Comparison of ENCODE assay signal across 17 cellular contexts in the genomic region with DNA sequence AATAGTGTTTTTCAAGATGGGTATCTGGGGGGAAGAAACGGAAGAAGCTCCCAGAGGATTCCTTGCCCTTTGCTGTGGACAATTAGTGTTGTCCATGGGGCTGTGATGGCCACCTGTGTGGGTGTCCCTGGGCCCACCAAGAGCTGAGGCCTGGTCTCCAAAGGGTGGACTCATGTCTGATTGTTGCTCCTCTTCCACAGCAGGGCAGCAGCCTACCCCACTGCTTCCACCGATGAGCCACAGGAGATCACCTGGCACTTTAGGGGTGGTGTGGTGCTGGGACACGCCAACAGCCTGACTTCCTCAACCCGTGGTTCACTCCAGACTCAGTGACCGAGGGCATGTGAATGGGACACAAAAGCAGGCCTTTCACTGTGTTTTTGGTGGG. TPM values are rescaled to one million over a fixed set of nuclear protein-coding genes. Genes with fewer than 3 reads are reported as not detected.
"Had no signal": no experiment of that assay in that cellular context is flagged by ENCODE, and none has a peak within 500 bp of the region (broad histone marks: within the 10 kb centered on the region; RNA-seq: fewer than 3 reads in every experiment).

No MANE protein-coding gene starts in this region.

- H3K4me3 Mint-ChIP-seq: activated naive CD4-positive, alpha-beta T cell treated with anti-CD3 and anti-CD28 coated beads for 36 hours; activated naive CD8-positive, alpha-beta T cell treated with anti-CD3 and anti-CD28 coated beads, Interleukin-2, amount 50 U/mL, for 24 hours; neural crest cell; T-cell had no signal

- H3K9me3 Mint-ChIP-seq: activated naive CD4-positive, alpha-beta T cell treated with anti-CD3 and anti-CD28 coated beads for 36 hours; activated naive CD8-positive, alpha-beta T cell treated with anti-CD3 and anti-CD28 coated beads, Interleukin-2, amount 50 U/mL, for 24 hours; activated T-helper 2 cell treated with anti-CD3 and anti-CD28 coated beads, Interferon-gamma antibody, Interleukin-2, Interleukin-4, amounts not matched to agents 10 μg/mL and 5 μg/mL and 100 μg/mL, durations not matched to agents 14 hours and 24 hours and 36 hours; neural crest cell; T-cell had no signal

- H3K27me3 Mint-ChIP-seq: activated naive CD8-positive, alpha-beta T cell treated with anti-CD3 and anti-CD28 coated beads, Interleukin-2, amount 50 U/mL, for 24 hours; T-cell had no signal

- DNase-seq: activated CD4-positive, alpha-beta T cell treated with anti-CD3 and anti-CD28 coated beads, Interleukin-2, amount 50 U/mL, for 4 hours; activated CD4-positive, CD25-positive, alpha-beta regulatory T cell treated with anti-CD3 and anti-CD28 coated beads, Interleukin-2, amount 50 U/mL, for 72 hours; activated naive CD4-positive, alpha-beta T cell treated with anti-CD3 and anti-CD28 coated beads for 36 hours; activated naive CD8-positive, alpha-beta T cell treated with anti-CD3 and anti-CD28 coated beads, Interleukin-2, amount 50 U/mL, for 24 hours; activated T-cell treated with anti-CD3 and anti-CD28 coated beads for 4 hours; head of caudate nucleus; lower lobe of right lung; midbrain; stimulated activated naive CD4-positive, alpha-beta T cell; T-cell; T1000 had no signal

- H3K27ac Mint-ChIP-seq: activated naive CD4-positive, alpha-beta T cell treated with anti-CD3 and anti-CD28 coated beads for 36 hours; activated naive CD8-positive, alpha-beta T cell treated with anti-CD3 and anti-CD28 coated beads, Interleukin-2, amount 50 U/mL, for 24 hours; activated T-helper 2 cell treated with anti-CD3 and anti-CD28 coated beads, Interferon-gamma antibody, Interleukin-2, Interleukin-4, amounts not matched to agents 10 μg/mL and 5 μg/mL and 100 μg/mL, durations not matched to agents 14 hours and 24 hours and 36 hours had no signal

- H3K4me1 Mint-ChIP-seq: neural crest cell had no signal

- H3K4me3 ChIP-seq: lower lobe of right lung, SK-N-MC, suprapubic skin had no signal

- ATAC-seq: activated naive CD8-positive, alpha-beta T cell treated with anti-CD3 and anti-CD28 coated beads, Interleukin-2, amount 50 U/mL, for 24 hours; lower lobe of right lung; sciatic nerve; T-cell had no signal

- H3K27me3 ChIP-seq: suprapubic skin had no signal

- H3K9me3 ChIP-seq: lower lobe of right lung, suprapubic skin had no signal

- H3K27ac ChIP-seq: lower lobe of right lung, SK-N-MC, suprapubic skin had no signal

RNA-seq across cellular contexts. Expression of a gene that starts 25.1 kb away (rescaled TPM):
- total RNA-seq: activated naive CD4-positive, alpha-beta T cell treated with anti-CD3 and anti-CD28 coated beads for 36 hours; activated T-helper 2 cell treated with anti-CD3 and anti-CD28 coated beads, Interferon-gamma antibody, Interleukin-2, Interleukin-4, amounts not matched to agents 10 μg/mL and 5 μg/mL and 100 μg/mL, durations not matched to agents 14 hours and 24 hours and 36 hours; neural crest cell; osteocyte had no signal
